9 cellular contexts compared by ENCODE assay signal in genomic region chr6:25366785-25367657, GRCh38.
DNase-seq lines count a peak whose midpoint lies in the region; ATAC-seq and TF ChIP-seq lines count a peak whose summit lies in the region.
"Had no signal": no experiment of that assay in that cellular context is flagged by ENCODE, and none has a peak within 500 bp of the region (broad histone marks: within the 10 kb centered on the region; RNA-seq: fewer than 3 reads in every experiment).

No MANE protein-coding gene starts in this region.

- H3K27ac Mint-ChIP-seq in CD8-positive, alpha-beta memory T cell: peak overlapping the region; percentile 74 to 97 (median 92)
- peak overlapping the region; percentile 81 for H3K27ac Mint-ChIP-seq in T-helper 1 cell treated with Interleukin-12 subunit alpha and Interleukin-12 subunit beta and Interleukin-4 antibody, amounts not matched to agents 30 μg/mL and 1 μg/mL, for 36 hours

- peak overlapping the region; percentile 37 to 87 (median 84) for H3K4me3 Mint-ChIP-seq in CD8-positive, alpha-beta memory T cell
- peak overlapping the region; percentile 66 for H3K4me3 Mint-ChIP-seq in T-helper 1 cell treated with Interleukin-12 subunit alpha and Interleukin-12 subunit beta and Interleukin-4 antibody, amounts not matched to agents 30 μg/mL and 1 μg/mL, for 36 hours

- H3K27me3 Mint-ChIP-seq in CD8-positive, alpha-beta memory T cell: peaks cover 0 to 2% of the 10 kb centered on the region in 2 donors
- H3K27me3 Mint-ChIP-seq in T-helper 1 cell treated with Interleukin-12 subunit alpha and Interleukin-12 subunit beta and Interleukin-4 antibody, amounts not matched to agents 30 μg/mL and 1 μg/mL, for 36 hours (ENCODE audit: low read depth): no peaks in the 10 kb centered on the region

- H3K4me3 ChIP-seq in CD8-positive, alpha-beta memory T cell (ENCODE audit: low read length): peak overlapping the region; percentile 55
- H3K4me3 ChIP-seq in tibial nerve: no peak overlapping the region

- DNase-seq in CD8-positive, alpha-beta memory T cell: peak in 3 of 5 donors; percentile 55 to 84 (median 64)
- DNase-seq in fibroblast of peridontal ligament (ENCODE audit: extremely low read depth) (peak; percentile 27), HuH-7.5 (ENCODE audit: low spot score) (no peak), tibial nerve (ENCODE audit: low spot score in 2 of 2) (no peak), DMS 273 treated with DMSO at 0.1 percent for 48 hours (lab: John Stamatoyannopoulos, UW) (no peak)
- DNase-seq: NCI-H2029 had no signal

- H3K9me3 ChIP-seq in CD8-positive, alpha-beta memory T cell (ENCODE audit: low read length): no peaks in the 10 kb centered on the region
- no peaks in the 10 kb centered on the region for H3K9me3 ChIP-seq in tibial nerve

- H3K27me3 ChIP-seq in CD8-positive, alpha-beta memory T cell (ENCODE audit: insufficient read depth, low read length, poor library complexity, severe bottlenecking): no peaks in the 10 kb centered on the region
- H3K27me3 ChIP-seq in tibial nerve: no peaks in the 10 kb centered on the region

- H3K36me3 ChIP-seq in CD8-positive, alpha-beta memory T cell (ENCODE audit: insufficient read depth, low read length): no peaks in the 10 kb centered on the region
- H3K36me3 ChIP-seq in tibial nerve: no peaks in the 10 kb centered on the region

- POLR2A ChIA-PET in CD8-positive, alpha-beta memory T cell (lab: Charles Lee): interaction anchor here (0.6 to 1.1 kb wide), 4 partner anchors 14 to 40 kb away, joined by 3 to 7 read pairs (median 4); no protein-coding TSS in a partner anchor

- TF ChIP-seq EP300 in tibial nerve (IDR thresholded peaks at IDR 0.05): no peak

- ATAC-seq in GM21825 (IDR thresholded peaks at IDR 0.05; ENCODE audit: unreplicated experiment): peak; percentile 40
- ATAC-seq in GM19035 (IDR thresholded peaks at IDR 0.05; ENCODE audit: unreplicated experiment): no peak

- H3K9me3 Mint-ChIP-seq in CD8-positive, alpha-beta memory T cell: no peaks in the 10 kb centered on the region
- peaks cover 6% of the 10 kb centered on the region for H3K9me3 Mint-ChIP-seq in T-helper 1 cell treated with Interleukin-12 subunit alpha and Interleukin-12 subunit beta and Interleukin-4 antibody, amounts not matched to agents 30 μg/mL and 1 μg/mL, for 36 hours

- 60 to 74% methylated on average over 1 of the region's 1 CpG for WGBS in tibial nerve, 2 donors

- peaks cover 0 to under 1% (median 0%) of the 10 kb centered on the region in 3 donors for H3K36me3 Mint-ChIP-seq in CD8-positive, alpha-beta memory T cell
- peaks cover 9% of the 10 kb centered on the region for H3K36me3 Mint-ChIP-seq in T-helper 1 cell treated with Interleukin-12 subunit alpha and Interleukin-12 subunit beta and Interleukin-4 antibody, amounts not matched to agents 30 μg/mL and 1 μg/mL, for 36 hours (ENCODE audit: low read depth)

- no peak for TF ChIP-seq CTCF in tibial nerve (IDR thresholded peaks at IDR 0.05)

- H3K4me1 ChIP-seq in CD8-positive, alpha-beta memory T cell (ENCODE audit: insufficient read depth, low read length): peaks cover 48% of the 10 kb centered on the region
- peaks cover 0 to 53% (median 14%) of the 10 kb centered on the region in 4 donors for H3K4me1 ChIP-seq in tibial nerve

- H3K27ac ChIP-seq in CD8-positive, alpha-beta memory T cell (ENCODE audit: low read depth, low read length): no peak overlapping the region
- no peak overlapping the region for H3K27ac ChIP-seq in tibial nerve

- H3K4me1 Mint-ChIP-seq in CD8-positive, alpha-beta memory T cell: peaks cover 47 to 65% (median 63%) of the 10 kb centered on the region in 3 donors
- H3K4me1 Mint-ChIP-seq in T-helper 1 cell treated with Interleukin-12 subunit alpha and Interleukin-12 subunit beta and Interleukin-4 antibody, amounts not matched to agents 30 μg/mL and 1 μg/mL, for 36 hours (ENCODE audit: low read depth): peaks cover 51% of the 10 kb centered on the region

- TF ChIP-seq POLR2A in tibial nerve (IDR thresholded peaks at IDR 0.05): no peak

- CTCF ChIA-PET in CD8-positive, alpha-beta memory T cell (lab: Charles Lee): interaction anchor here (1.2 to 3.2 kb wide), 3 partner anchors 9 to 88 kb away, joined by 3 to 13 read pairs (median 7); partner anchors contain the start of gene CARMIL1

Comparison
In these comparisons a context has a peak if more than half of its experiments do, and no peak if none do; other contexts are left out.
1. DNase-seq: peak in CD8-positive, alpha-beta memory T cell (3 of 5) and fibroblast of peridontal ligament (single experiment); none in HuH-7.5 (single experiment), tibial nerve (0 of 2) and DMS 273 treated with DMSO at 0.1 percent for 48 hours (single experiment).